Comparison of ENCODE assay signal across 8 cellular contexts in genomic region chr2:20635698-20636584, GRCh38. TPM values are rescaled to one million over a fixed set of nuclear protein-coding genes. Genes with fewer than 3 reads are reported as not detected.
A peak's percentile ranks its signal among the peaks of the same experiment; 100 is the strongest.
DNase-seq lines count a peak whose midpoint lies in the region; ATAC-seq and TF ChIP-seq lines count a peak whose summit lies in the region.

No MANE protein-coding gene starts in this region.

- POLR2A ChIA-PET in SK-N-SH (lab: Yijun Ruan, JAX) = interaction anchor here (0.6 to 4.8 kb wide), 4 partner anchors 37 to 291 kb away, joined by 4 to 90 read pairs (median 6); partner anchors contain the start of gene RHOB

- no peaks in the 10 kb centered on the region for H4K20me1 ChIP-seq in SK-N-SH (ENCODE audit: insufficient read depth)

- peak overlapping the region; percentile 9 to 72; a peak in 3 of 4 replicates for H3K27ac ChIP-seq in SK-N-SH (ENCODE audit: low read depth in 2 of 2, low read length in 1 of 2)
- no peak overlapping the region for H3K27ac ChIP-seq in brain microvascular endothelial cell
- peak overlapping the region; percentile 28 to 60 (median 48) for H3K27ac ChIP-seq in gastrocnemius medialis

- H3K27me3 ChIP-seq in SK-N-SH (ENCODE audit: insufficient read depth) = no peaks in the 10 kb centered on the region
- no peaks in the 10 kb centered on the region for H3K27me3 ChIP-seq in brain microvascular endothelial cell (replicated peaks)
- H3K27me3 ChIP-seq in gastrocnemius medialis = no peaks in the 10 kb centered on the region

- CTCF ChIA-PET in SK-N-SH (lab: Yijun Ruan, JAX) = interaction anchor here (0.6 to 10.9 kb wide), 53 partner anchors 11 to 763 kb away, joined by 3 to 178 read pairs (median 4); partner anchors contain the start of genes HS1BP3 and RHOB

- H3K79me2 ChIP-seq in SK-N-SH (ENCODE audit: insufficient read depth) = no peaks in the 10 kb centered on the region

- H3K4me1 ChIP-seq in SK-N-SH (ENCODE audit: control insufficient read depth in 1 of 2, insufficient read depth in 2 of 2, low read depth in 1 of 2, low read length in 1 of 2) (peaks cover 16 to 21% of the 10 kb centered on the region in 2 experiments), gastrocnemius medialis (peaks cover 6 to 19% of the 10 kb centered on the region in 2 donors)

- no peaks in the 10 kb centered on the region for H3K9me3 ChIP-seq in SK-N-SH
- no peaks in the 10 kb centered on the region for H3K9me3 ChIP-seq in gastrocnemius medialis

- peak overlapping the region; percentile 56; the same call in 1 of the 2 replicates for H3K4me2 ChIP-seq in SK-N-SH

- no peak for TF ChIP-seq POLR2A in gastrocnemius medialis (IDR thresholded peaks at IDR 0.05)

- peak overlapping the region; percentile 67; the same call in 1 of the 2 replicates for H2AFZ ChIP-seq in SK-N-SH (ENCODE audit: low read depth)

- H3K9me2 ChIP-seq in SK-N-SH = no peaks in the 10 kb centered on the region

- H3K36me3 ChIP-seq in SK-N-SH (replicated peaks in 1 of 2; ENCODE audit: control insufficient read depth in 1 of 2, insufficient read depth in 2 of 2, low read length in 1 of 2) = peaks cover 0 to 9% of the 10 kb centered on the region in 2 experiments
- H3K36me3 ChIP-seq in brain microvascular endothelial cell (replicated peaks) = peaks cover 4% of the 10 kb centered on the region
- H3K36me3 ChIP-seq in gastrocnemius medialis = peaks cover 0 to 12% of the 10 kb centered on the region in 2 donors

- peak overlapping the region; percentile 39; the same call in 1 of the 2 replicates for H3K9ac ChIP-seq in SK-N-SH

- peak overlapping the region in 1 of 2 experiments; percentile 27; a peak in 1 of 4 replicates for H3K4me3 ChIP-seq in SK-N-SH (ENCODE audit: low read depth in 2 of 2, low read length in 1 of 2)
- no peak overlapping the region for H3K4me3 ChIP-seq in brain microvascular endothelial cell (ENCODE audit: low read depth, low read length)
- peak overlapping the region in 1 of 4 donors; percentile 33 for H3K4me3 ChIP-seq in gastrocnemius medialis

- no peaks in the 10 kb centered on the region for H3F3A ChIP-seq in SK-N-SH (replicated peaks; ENCODE audit: insufficient read depth)

- intact Hi-C loops in gastrocnemius medialis (cut with DNase I; ENCODE audit: low total_unique reads) = loop anchor here (1.0 to 2.0 kb wide), 2 partner anchors 35 to 193 kb away; no protein-coding TSS in a partner anchor

- TF ChIP-seq RAD21 in SK-N-SH (IDR thresholded peaks at IDR 0.05; ENCODE audit: low read length) = peak; percentile 100

- peak in 1 of 2 experiments; percentile 37; a peak in 2 of 4 replicates for TF ChIP-seq EP300 in SK-N-SH (IDR thresholded peaks at IDR 0.05; ENCODE audit: borderline replicate concordance in 1 of 2, low read depth in 1 of 2, low read length in 1 of 2)

- in situ Hi-C loops in brain microvascular endothelial cell (cut with HindIII; ENCODE audit: low pct_ligation_motif_present, low sequenced_read_pairs) = loop anchor here (25.0 kb wide), 1 partner anchor 224 kb away; no protein-coding TSS in a partner anchor
- in situ Hi-C loops in gastrocnemius medialis (cut with MboI; ENCODE audit: low sequenced_read_pairs in 4 of 4) = loop anchor here in 3 of 4 donors (5.0 to 25.0 kb wide), 2 partner anchors 194 to 574 kb away; partner anchors contain the start of gene LAPTM4A (in 1 of the 3)

- 34% methylated on average over 30 of the region's 32 CpGs for WGBS in SK-N-SH (ENCODE audit: low lambda C conversion rate)

- TF ChIP-seq CTCF in LNCAP (IDR thresholded peaks at IDR 0.05) (peak; percentile 82), SK-N-SH (IDR thresholded peaks at IDR 0.05) (peak; percentile 98), brain microvascular endothelial cell (IDR thresholded peaks at IDR 0.05; ENCODE audit: low read depth, low read length, missing control alignments) (peak; percentile 97), gastrocnemius medialis (IDR thresholded peaks at IDR 0.05 in 4 of 5, conservative IDR thresholded peaks at IDR 0.05 in 1 of 5) (peak; percentile 96 to 97 (median 96))

- ATAC-seq in GM21723 (IDR thresholded peaks at IDR 0.05; ENCODE audit: unreplicated experiment) = peak; percentile 75
- ATAC-seq in gastrocnemius medialis = peak; percentile 85 to 89
- ATAC-seq in GM18870 (IDR thresholded peaks at IDR 0.05; ENCODE audit: unreplicated experiment) = no peak

- DNase-seq in ELF-1 (ENCODE audit: low read depth, low spot score) = peak; percentile 94
- peak; percentile 98 for DNase-seq in SK-N-SH
- DNase-seq in brain microvascular endothelial cell = peak; percentile 61
- peak; percentile 94 for DNase-seq in iPS-NIHi11 (ENCODE audit: low spot score)
- peak; percentile 65 to 81 for DNase-seq in gastrocnemius medialis

TF ChIP-seq in SK-N-SH, 30 proteins besides CTCF, POLR2A, EP300 and RAD21:
- TF ChIP-seq CHD2 (IDR thresholded peaks at IDR 0.05; ENCODE audit: low read length, partially characterized antibody) (peak; percentile 33), MEF2A (IDR thresholded peaks at IDR 0.05; ENCODE audit: borderline replicate concordance, low read depth) (no peak), FOSL2 (IDR thresholded peaks at IDR 0.05; ENCODE audit: borderline replicate concordance, low read depth) (no peak), USF2 (IDR thresholded peaks at IDR 0.05; ENCODE audit: borderline replicate concordance, low read depth, low read length) (no peak), RCOR1 (IDR thresholded peaks at IDR 0.05; ENCODE audit: low read length) (no peak), SMC3 (IDR thresholded peaks at IDR 0.05; ENCODE audit: low read depth, low read length) (peak; percentile 100), MXI1 (IDR thresholded peaks at IDR 0.05; ENCODE audit: low read depth, low read length) (no peak; the same call in 1 of the 2 replicates), YY1 (IDR thresholded peaks at IDR 0.05; ENCODE audit: low read depth) (0 out of 2 replicates have a peak, but pooled peaks have one; percentile 51), POLR2AphosphoS5 (IDR thresholded peaks at IDR 0.05; ENCODE audit: low read depth, low read length) (no peak), FOXM1 (IDR thresholded peaks at IDR 0.05; ENCODE audit: low read depth) (no peak), USF1 (IDR thresholded peaks at IDR 0.05; ENCODE audit: borderline replicate concordance, low read depth) (no peak), TCF12 (IDR thresholded peaks at IDR 0.05) (peak; percentile 70), RXRA (IDR thresholded peaks at IDR 0.05; ENCODE audit: borderline replicate concordance, low read depth) (no peak), RFX5 (IDR thresholded peaks at IDR 0.05; ENCODE audit: low read length) (no peak), MAX (IDR thresholded peaks at IDR 0.05; ENCODE audit: low read depth) (0 out of 2 replicates have a peak, but pooled peaks have one; percentile 38), PBX3 (IDR thresholded peaks at IDR 0.05) (no peak)
TF ChIP-seq in SK-N-SH: peak in this region for 5.

RNA-seq across cellular contexts. Expression of gene HS1BP3, which starts 15.0 kb away (rescaled TPM):
- 18.7 and 20.1 TPM in 2 replicates for polyA plus RNA-seq in SK-N-SH (2012; rRNA removed)
- polyA plus RNA-seq in SK-N-SH (2012; cell fraction: cytosol; rRNA removed) = 9.8 and 14.2 TPM in 2 replicates
- 47.9 and 49.4 TPM in 2 replicates for polyA plus RNA-seq in SK-N-SH (2012; cell fraction: nucleus; rRNA removed)
- 10 to 100 TPM; 16.6 to 26.9 (median 19.4) TPM for total RNA-seq in gastrocnemius medialis

RNA-seq across cellular contexts. Expression of gene GDF7, which starts 31.0 kb away (rescaled TPM):
- 0.02 and 0.03 TPM in 2 replicates for polyA plus RNA-seq in SK-N-SH (2012; rRNA removed)
- polyA plus RNA-seq in SK-N-SH (2012; cell fraction: cytosol; rRNA removed) = 0.04 TPM in 2 replicates
- 0.19 TPM in 2 replicates for polyA plus RNA-seq in SK-N-SH (2012; cell fraction: nucleus; rRNA removed)
- under 1 TPM in 3 of 4 donors, not detected in 1; 0.02 to 0.10 (median 0.07) TPM for total RNA-seq in gastrocnemius medialis
